ENCODE assay signal across 7 cellular contexts in the genomic region with DNA sequence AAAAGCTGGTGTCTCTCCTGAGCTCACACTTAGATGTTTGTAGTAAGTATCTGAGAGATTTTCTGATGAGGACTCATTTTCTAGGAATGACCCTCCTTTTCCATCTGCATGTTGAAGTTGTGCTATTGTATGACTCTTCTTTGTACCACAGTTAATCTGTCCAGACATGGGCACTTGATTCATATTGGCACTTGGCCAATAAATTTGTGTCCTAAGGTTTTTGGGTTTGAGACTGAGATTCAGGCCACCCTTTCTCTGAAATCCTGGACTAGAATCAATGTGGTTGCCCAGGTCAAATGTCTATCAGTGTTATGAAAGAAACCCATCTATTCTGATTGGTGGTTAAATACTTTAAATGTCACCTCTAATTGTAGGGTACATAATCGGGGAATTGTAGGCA.
"Had no signal": no experiment of that assay in that cellular context is flagged by ENCODE, and none has a peak within 500 bp of the region (broad histone marks: within the 10 kb centered on the region; RNA-seq: fewer than 3 reads in every experiment).

No MANE protein-coding gene starts in this region.

- H3K4me1 Mint-ChIP-seq: IgD-negative memory B cell had no signal

- H3K27ac ChIP-seq: HL-60 had no signal

- FAIRE-seq: HepG2, HTR-8/SVneo had no signal

- ATAC-seq: HepG2 had no signal

- DNase-seq: IMR-90, KBM-7, KG1 had no signal

- H3K27me3 Mint-ChIP-seq: IgD-negative memory B cell had no signal

- H3K36me3 Mint-ChIP-seq: IgD-negative memory B cell had no signal

- H3K4me3 Mint-ChIP-seq: IgD-negative memory B cell had no signal
